12 cellular contexts compared by ENCODE assay signal in genomic region chr6:57048577-57048976, GRCh38. TPM values are rescaled to one million over a fixed set of nuclear protein-coding genes. Genes with fewer than 3 reads are reported as not detected.
DNase-seq lines count a peak whose midpoint lies in the region; ATAC-seq and TF ChIP-seq lines count a peak whose summit lies in the region.
"Had no signal": no experiment of that assay in that cellular context is flagged by ENCODE, and none has a peak within 500 bp of the region (broad histone marks: within the 10 kb centered on the region; RNA-seq: fewer than 3 reads in every experiment).

No MANE protein-coding gene starts in this region.

- peaks cover 36% of the 10 kb centered on the region for H3K36me3 Mint-ChIP-seq in activated CD4-positive, alpha-beta memory T cell treated with anti-CD3 and anti-CD28 coated beads for 36 hours
- no peaks in the 10 kb centered on the region for H3K36me3 Mint-ChIP-seq in glutamatergic neuron (ENCODE audit: unreplicated experiment)

- ATAC-seq in HG03354 (IDR thresholded peaks at IDR 0.05; ENCODE audit: poor library complexity, severe bottlenecking, unreplicated experiment), result no peak
- ATAC-seq: HCT116 had no signal

- in situ Hi-C loops in GM23248 (cut with MboI), result no loop called here

- H3K4me3 Mint-ChIP-seq in activated CD4-positive, alpha-beta memory T cell treated with anti-CD3 and anti-CD28 coated beads for 36 hours, result peak overlapping the region; percentile 64
- H3K4me3 Mint-ChIP-seq in glutamatergic neuron (ENCODE audit: unreplicated experiment), result peak overlapping the region; percentile 83

- CTCF ChIA-PET in AG04449 (lab: Yijun Ruan, JAX), result no interaction called here
- CTCF ChIA-PET in activated CD4-positive, alpha-beta memory T cell treated with anti-CD3 and anti-CD28 coated beads for 36 hours (lab: Charles Lee), result no interaction called here

- TF ChIP-seq CTCF in AG04449 (IDR thresholded peaks at IDR 0.05; ENCODE audit: insufficient read depth, low read length, missing control alignments) (no peak), glutamatergic neuron (IDR thresholded peaks at IDR 0.05; ENCODE audit: partially characterized antibody, unreplicated experiment) (no peak), colonic mucosa (IDR thresholded peaks at IDR 0.05) (no peak)

- peaks cover 18% of the 10 kb centered on the region for H3K4me1 ChIP-seq in GM23248 (ENCODE audit: insufficient read depth)
- no peaks in the 10 kb centered on the region for H3K4me1 ChIP-seq in colonic mucosa

- peaks cover 56% of the 10 kb centered on the region for H3K79me2 ChIP-seq in GM23248 (ENCODE audit: insufficient read depth)

- DNase-seq in AG04449 (ENCODE audit: low read depth, low spot score) (no peak), GM23248 (peak; percentile 47), glutamatergic neuron (no peak), SIG-M5 treated with dmso at 0.1 percent for 504 hours (lab: John Stamatoyannopoulos, UW; ENCODE audit: unreplicated experiment) (no peak), colonic mucosa (no peak)
- DNase-seq in activated CD4-positive, alpha-beta memory T cell treated with anti-CD3 and anti-CD28 coated beads for 36 hours, result no peak
- DNase-seq in stimulated activated naive CD4-positive, alpha-beta T cell (lab: John Stamatoyannopoulos, UW), result no peak
- DNase-seq: activated effector memory CD4-positive, alpha-beta T cell treated with anti-CD3 and anti-CD28 coated beads, Interleukin-2, amount 50 U/mL, for 16 hours; DMS 273 treated with DMSO at 0.1 percent for 48 hours; small intestine had no signal

- no peaks in the 10 kb centered on the region for H4K20me1 ChIP-seq in GM23248 (ENCODE audit: insufficient read depth)

- peaks cover 28% of the 10 kb centered on the region for H3K36me3 ChIP-seq in GM23248 (ENCODE audit: low read depth)
- H3K36me3 ChIP-seq in colonic mucosa, result no peaks in the 10 kb centered on the region

- intact Hi-C loops in activated CD4-positive, alpha-beta memory T cell treated with anti-CD3 and anti-CD28 coated beads for 36 hours (cut with micrococcal nuclease), result loop anchor here (5.0 kb wide), 1 partner anchor 174 kb away; the partner anchor contains the start of gene RAB23
- intact Hi-C loops in colonic mucosa (cut with DNase I), result loop anchor here (10.0 kb wide), 1 partner anchor 266 kb away; the partner anchor contains the start of gene PRIM2

- peaks cover 19% of the 10 kb centered on the region for H3K4me1 Mint-ChIP-seq in activated CD4-positive, alpha-beta memory T cell treated with anti-CD3 and anti-CD28 coated beads for 36 hours (ENCODE audit: low read depth)
- peaks cover 12% of the 10 kb centered on the region for H3K4me1 Mint-ChIP-seq in glutamatergic neuron (ENCODE audit: low read depth, unreplicated experiment)

- 0 out of 2 replicates have a peak overlapping the region, but pooled peaks have one; percentile 18 for H2AFZ ChIP-seq in GM23248

- H3K27ac Mint-ChIP-seq in activated CD4-positive, alpha-beta memory T cell treated with anti-CD3 and anti-CD28 coated beads for 36 hours, result no peak overlapping the region
- H3K27ac Mint-ChIP-seq in glutamatergic neuron (ENCODE audit: unreplicated experiment), result peak overlapping the region; percentile 4

- 10 to 12% methylated on average over 5 of the region's 5 CpGs for WGBS in GM23248 (ENCODE audit: low coverage in 1 of 2, low lambda C conversion rate in 2 of 2, missing lambda C conversion rate in 2 of 2), 2 experiments

- no peaks in the 10 kb centered on the region for H3K27me3 ChIP-seq in GM23248 (replicated peaks; ENCODE audit: insufficient read depth)
- H3K27me3 ChIP-seq in colonic mucosa, result no peaks in the 10 kb centered on the region

- H3K9ac ChIP-seq in GM23248 (peak overlapping the region; percentile 51), colonic mucosa (ENCODE audit: low read depth in 2 of 2, low read length in 2 of 2) (no peak overlapping the region)

- 0 out of 2 replicates have a peak, but pooled peaks cover 6% of the 10 kb centered on the region for H3F3A ChIP-seq in GM23248 (ENCODE audit: insufficient read depth)

- H3K9me3 ChIP-seq in GM23248 (ENCODE audit: low read depth), result no peaks in the 10 kb centered on the region
- H3K9me3 ChIP-seq in colonic mucosa, result no peaks in the 10 kb centered on the region

- H3K4me3 ChIP-seq in AG04449 (ENCODE audit: low read depth, low read length) (peak overlapping the region; percentile 3), GM23248 (peak overlapping the region; percentile 69), colonic mucosa (no peak overlapping the region)

- H3K9me3 Mint-ChIP-seq in activated CD4-positive, alpha-beta memory T cell treated with anti-CD3 and anti-CD28 coated beads for 36 hours, result no peaks in the 10 kb centered on the region
- H3K9me3 Mint-ChIP-seq in glutamatergic neuron (ENCODE audit: unreplicated experiment), result peaks cover 6% of the 10 kb centered on the region

- H3K9me2 ChIP-seq in GM23248 (ENCODE audit: insufficient read depth), result no peaks in the 10 kb centered on the region

- H3K4me2 ChIP-seq in GM23248 (ENCODE audit: unreplicated experiment), result peak overlapping the region; percentile 88

- peak overlapping the region; percentile 29; the same call in 1 of the 2 replicates for H3K27ac ChIP-seq in GM23248
- no peak overlapping the region for H3K27ac ChIP-seq in colonic mucosa

- POLR2A ChIA-PET in AG04449 (lab: Yijun Ruan, JAX), result no interaction called here
- POLR2A ChIA-PET in activated CD4-positive, alpha-beta memory T cell treated with anti-CD3 and anti-CD28 coated beads for 36 hours (lab: Charles Lee), result no interaction called here

- peaks cover 10% of the 10 kb centered on the region for H3K27me3 Mint-ChIP-seq in activated CD4-positive, alpha-beta memory T cell treated with anti-CD3 and anti-CD28 coated beads for 36 hours
- peaks cover 2% of the 10 kb centered on the region for H3K27me3 Mint-ChIP-seq in glutamatergic neuron (ENCODE audit: unreplicated experiment)

RNA-seq across cellular contexts. Expression of gene KIAA1586, which starts 2.1 kb away (rescaled TPM):
- total RNA-seq in GM23248 (2014; rRNA removed; shearing (Covaris generic)), result 11.8 and 12.9 TPM in 2 replicates
- polyA plus RNA-seq in GM23248 (2016; fragmentation: Nextera tagmentation; extraction: Ambion mirVana), result 18.6 and 19.0 TPM in 2 replicates
- 10 to 100 TPM; 13.7 to 15.4 TPM for total RNA-seq in activated CD4-positive, alpha-beta memory T cell treated with anti-CD3 and anti-CD28 coated beads for 36 hours
- total RNA-seq in glutamatergic neuron (ENCODE audit: unreplicated experiment), result 31.3 TPM
- 1 to 10 TPM; 3.6 to 6.7 TPM for total RNA-seq in colonic mucosa

RNA-seq across cellular contexts. Expression of gene ZNF451, which starts 41.4 kb away (rescaled TPM):
- 39.0 and 42.4 TPM in 2 replicates for total RNA-seq in GM23248 (2014; rRNA removed; shearing (Covaris generic))
- 19.9 and 20.1 TPM in 2 replicates for polyA plus RNA-seq in GM23248 (2016; fragmentation: Nextera tagmentation; extraction: Ambion mirVana)
- total RNA-seq in activated CD4-positive, alpha-beta memory T cell treated with anti-CD3 and anti-CD28 coated beads for 36 hours, result 10 to 100 TPM; 38.2 to 41.4 TPM
- 79.6 TPM for total RNA-seq in glutamatergic neuron (ENCODE audit: unreplicated experiment)
- total RNA-seq in colonic mucosa, result 10 to 100 TPM; 35.1 to 35.9 TPM
